14 cellular contexts compared by ENCODE assay signal in genomic region chr5:99644822-99645221, GRCh38.
DNase-seq lines count a peak whose midpoint lies in the region.
"Had no signal": no experiment of that assay in that cellular context is flagged by ENCODE, and none has a peak within 500 bp of the region (broad histone marks: within the 10 kb centered on the region; RNA-seq: fewer than 3 reads in every experiment).

No MANE protein-coding gene starts in this region.

- DNase-seq in NCI-H2171 treated with DMSO at 0.1 percent for 48 hours (lab: John Stamatoyannopoulos, UW) (peak; percentile 1), NCI-H2171 (lab: John Stamatoyannopoulos, UW) (no peak), NCI-H226 (peak; percentile 7), SHP77 treated with DMSO at 0.1 percent for 48 hours (lab: John Stamatoyannopoulos, UW) (peak; percentile 9), NCI-H345 (lab: John Stamatoyannopoulos, UW) (no peak), superior temporal gyrus (ENCODE audit: extremely low spot score) (no peak), GF-D8 (lab: John Stamatoyannopoulos, UW) (no peak), NOMO-1 treated with DMSO at 0.1 percent for 48 hours (lab: John Stamatoyannopoulos, UW; ENCODE audit: unreplicated experiment) (no peak)
- DNase-seq: CD8-positive, alpha-beta T cell; COR-L47; DMS79 treated with DMSO at 0.1 percent for 48 hours; EL; HCEC 1CT; HFFc6 had no signal

Comparison
In these comparisons a context has a peak if more than half of its experiments do, and no peak if none do; other contexts are left out.
1. DNase-seq: peak in NCI-H2171 treated with DMSO at 0.1 percent for 48 hours (single experiment), NCI-H226 (single experiment) and SHP77 treated with DMSO at 0.1 percent for 48 hours (single experiment); none in NCI-H2171 (single experiment), NCI-H345 (single experiment), superior temporal gyrus (single experiment), GF-D8 (single experiment) and NOMO-1 treated with DMSO at 0.1 percent for 48 hours (single experiment).